ENCODE assay signal across 1 cellular context in genomic region chr17:56173958-56174357, GRCh38.
TF ChIP-seq lines count a peak whose summit lies in the region.

No MANE protein-coding gene starts in this region.

TF ChIP-seq in H1, 55 proteins besides CTCF, POLR2A, EP300 and RAD21:
- no peak for TF ChIP-seq ATF2 (IDR thresholded peaks at IDR 0.05; ENCODE audit: low read length)
- TF ChIP-seq TBP (IDR thresholded peaks at IDR 0.05; ENCODE audit: low read depth, low read length) = no peak
- no peak for TF ChIP-seq CREB1 (IDR thresholded peaks at IDR 0.05)
- no peak for TF ChIP-seq TCF12 (IDR thresholded peaks at IDR 0.05; ENCODE audit: low read depth, low read length)
TF ChIP-seq in H1: peak in this region for 0.
